Comparison of ENCODE assay signal across 1 cellular context in the genomic region with DNA sequence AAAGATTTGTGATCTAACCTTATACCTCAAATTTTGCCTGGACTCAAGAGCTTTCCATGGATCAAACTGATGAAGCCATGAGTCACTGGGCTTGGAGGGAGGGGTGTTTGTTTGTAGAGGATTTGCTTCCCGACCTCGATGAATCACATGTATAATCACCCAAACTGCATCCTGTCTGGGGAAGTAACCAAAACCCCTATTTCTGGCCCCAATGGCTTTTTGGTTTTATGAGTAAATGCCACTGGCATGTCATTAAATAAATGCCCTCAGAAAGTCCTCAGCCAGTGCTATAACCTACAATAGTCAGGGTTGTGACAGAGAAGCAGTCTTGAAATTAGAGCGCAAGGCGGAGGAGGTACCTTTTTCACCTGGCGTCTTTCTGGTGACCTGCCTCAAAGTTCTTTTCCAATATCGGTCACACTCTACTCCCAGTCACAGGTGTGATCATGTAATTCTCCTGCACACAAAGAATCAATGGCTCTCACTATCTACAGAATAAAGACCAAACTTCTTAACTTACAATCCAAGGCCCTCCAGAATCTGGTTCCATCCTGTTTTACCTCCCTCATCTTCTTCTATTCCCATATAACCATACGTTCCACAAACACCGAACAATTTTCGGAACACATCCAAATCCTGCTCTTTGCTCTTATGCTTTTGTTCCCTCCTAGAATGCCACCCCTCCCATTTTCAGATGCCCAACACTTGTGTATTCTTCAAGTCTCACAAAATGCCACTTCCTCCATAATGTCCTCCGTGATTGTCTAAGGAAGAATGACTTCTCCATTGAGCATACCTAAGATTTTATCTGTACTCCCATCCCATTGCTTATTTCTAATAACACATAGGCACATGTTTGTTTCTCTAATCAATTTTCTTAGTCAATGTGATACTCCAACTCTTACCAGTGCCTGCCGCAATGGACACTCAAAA.
TF ChIP-seq lines count a peak whose summit lies in the region.

No MANE protein-coding gene starts in this region.

TF ChIP-seq in A549, 52 proteins besides CTCF, POLR2A, EP300 and RAD21 (continued from another document):
- TF ChIP-seq, protein P1, sequence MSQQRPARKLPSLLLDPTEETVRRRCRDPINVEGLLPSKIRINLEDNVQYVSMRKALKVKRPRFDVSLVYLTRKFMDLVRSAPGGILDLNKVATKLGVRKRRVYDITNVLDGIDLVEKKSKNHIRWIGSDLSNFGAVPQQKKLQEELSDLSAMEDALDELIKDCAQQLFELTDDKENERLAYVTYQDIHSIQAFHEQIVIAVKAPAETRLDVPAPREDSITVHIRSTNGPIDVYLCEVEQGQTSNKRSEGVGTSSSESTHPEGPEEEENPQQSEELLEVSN (IDR thresholded peaks at IDR 0.05; ENCODE audit: borderline replicate concordance, low read depth): no peak
- TF ChIP-seq, protein P2, sequence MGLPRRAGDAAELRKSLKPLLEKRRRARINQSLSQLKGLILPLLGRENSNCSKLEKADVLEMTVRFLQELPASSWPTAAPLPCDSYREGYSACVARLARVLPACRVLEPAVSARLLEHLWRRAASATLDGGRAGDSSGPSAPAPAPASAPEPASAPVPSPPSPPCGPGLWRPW (IDR thresholded peaks at IDR 0.05): no peak
- no peak for TF ChIP-seq ESRRA (IDR thresholded peaks at IDR 0.05; ENCODE audit: borderline replicate concordance, low read length)
- TF ChIP-seq EHMT2 (IDR thresholded peaks at IDR 0.05; ENCODE audit: low read depth): no peak
- no peak for TF ChIP-seq MAFK (IDR thresholded peaks at IDR 0.05; ENCODE audit: partially characterized antibody)
- TF ChIP-seq NR3C1 (IDR thresholded peaks at IDR 0.05): no peak
- peak in 1 of 2 experiments; percentile 72; a peak in 2 of 4 replicates for TF ChIP-seq CEBPB (IDR thresholded peaks at IDR 0.05)
- no peak for TF ChIP-seq TFCP2L1 (CRISPR knock-in tag; IDR thresholded peaks at IDR 0.05)
- TF ChIP-seq CHD2 (IDR thresholded peaks at IDR 0.05; ENCODE audit: low read length, partially characterized antibody): no peak
- no peak; the same call in 2 of the 3 replicates for TF ChIP-seq SMC3 (IDR thresholded peaks at IDR 0.05)
- TF ChIP-seq KDM1A (IDR thresholded peaks at IDR 0.05; ENCODE audit: low read depth): 0 out of 2 replicates have a peak, but pooled peaks have one; percentile 35
- TF ChIP-seq, protein P3, sequence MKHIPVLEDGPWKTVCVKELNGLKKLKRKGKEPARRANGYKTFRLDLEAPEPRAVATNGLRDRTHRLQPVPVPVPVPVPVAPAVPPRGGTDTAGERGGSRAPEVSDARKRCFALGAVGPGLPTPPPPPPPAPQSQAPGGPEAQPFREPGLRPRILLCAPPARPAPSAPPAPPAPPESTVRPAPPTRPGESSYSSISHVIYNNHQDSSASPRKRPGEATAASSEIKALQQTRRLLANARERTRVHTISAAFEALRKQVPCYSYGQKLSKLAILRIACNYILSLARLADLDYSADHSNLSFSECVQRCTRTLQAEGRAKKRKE (CRISPR knock-in tag; IDR thresholded peaks at IDR 0.05; ENCODE audit: low read depth): no peak
- TF ChIP-seq MYC (IDR thresholded peaks at IDR 0.05; ENCODE audit: borderline replicate concordance, low read length): no peak
- TF ChIP-seq RNF2 (IDR thresholded peaks at IDR 0.05; ENCODE audit: borderline replicate concordance, low read depth): no peak
- no peak for TF ChIP-seq FOXS1 (CRISPR knock-in tag; IDR thresholded peaks at IDR 0.05)
- peak; percentile 91 for TF ChIP-seq ZFP36 (IDR thresholded peaks at IDR 0.05; ENCODE audit: borderline replicate concordance, partially characterized antibody)
- no peak for TF ChIP-seq ZSCAN20 (CRISPR knock-in tag; IDR thresholded peaks at IDR 0.05)
- no peak for TF ChIP-seq RARB (CRISPR knock-in tag; IDR thresholded peaks at IDR 0.05)
- TF ChIP-seq, protein P4, sequence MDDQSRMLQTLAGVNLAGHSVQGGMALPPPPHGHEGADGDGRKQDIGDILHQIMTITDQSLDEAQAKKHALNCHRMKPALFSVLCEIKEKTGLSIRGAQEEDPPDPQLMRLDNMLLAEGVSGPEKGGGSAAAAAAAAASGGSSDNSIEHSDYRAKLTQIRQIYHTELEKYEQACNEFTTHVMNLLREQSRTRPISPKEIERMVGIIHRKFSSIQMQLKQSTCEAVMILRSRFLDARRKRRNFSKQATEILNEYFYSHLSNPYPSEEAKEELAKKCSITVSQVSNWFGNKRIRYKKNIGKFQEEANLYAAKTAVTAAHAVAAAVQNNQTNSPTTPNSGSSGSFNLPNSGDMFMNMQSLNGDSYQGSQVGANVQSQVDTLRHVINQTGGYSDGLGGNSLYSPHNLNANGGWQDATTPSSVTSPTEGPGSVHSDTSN (IDR thresholded peaks at IDR 0.05): 0 out of 2 replicates have a peak, but pooled peaks have one; percentile 20
- TF ChIP-seq HOXA7 (CRISPR knock-in tag; IDR thresholded peaks at IDR 0.05): no peak
- TF ChIP-seq CBX8 (IDR thresholded peaks at IDR 0.05): no peak
- no peak for TF ChIP-seq ZNF302 (CRISPR knock-in tag; IDR thresholded peaks at IDR 0.05)
- no peak for TF ChIP-seq EHF (CRISPR knock-in tag; IDR thresholded peaks at IDR 0.05)
- no peak for TF ChIP-seq RCOR1 (IDR thresholded peaks at IDR 0.05; ENCODE audit: low read depth, low read length)
- TF ChIP-seq NPAS2 (CRISPR knock-in tag; IDR thresholded peaks at IDR 0.05; ENCODE audit: borderline replicate concordance): no peak
- TF ChIP-seq, protein P5, sequence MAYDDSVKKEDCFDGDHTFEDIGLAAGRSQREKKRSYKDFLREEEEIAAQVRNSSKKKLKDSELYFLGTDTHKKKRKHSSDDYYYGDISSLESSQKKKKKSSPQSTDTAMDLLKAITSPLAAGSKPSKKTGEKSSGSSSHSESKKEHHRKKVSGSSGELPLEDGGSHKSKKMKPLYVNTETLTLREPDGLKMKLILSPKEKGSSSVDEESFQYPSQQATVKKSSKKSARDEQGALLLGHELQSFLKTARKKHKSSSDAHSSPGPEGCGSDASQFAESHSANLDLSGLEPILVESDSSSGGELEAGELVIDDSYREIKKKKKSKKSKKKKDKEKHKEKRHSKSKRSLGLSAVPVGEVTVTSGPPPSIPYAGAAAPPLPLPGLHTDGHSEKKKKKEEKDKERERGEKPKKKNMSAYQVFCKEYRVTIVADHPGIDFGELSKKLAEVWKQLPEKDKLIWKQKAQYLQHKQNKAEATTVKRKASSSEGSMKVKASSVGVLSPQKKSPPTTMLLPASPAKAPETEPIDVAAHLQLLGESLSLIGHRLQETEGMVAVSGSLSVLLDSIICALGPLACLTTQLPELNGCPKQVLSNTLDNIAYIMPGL (CRISPR knock-in tag; IDR thresholded peaks at IDR 0.05; ENCODE audit: borderline replicate concordance): no peak
- TF ChIP-seq KDM5A (IDR thresholded peaks at IDR 0.05): no peak
- no peak for TF ChIP-seq CBX2 (IDR thresholded peaks at IDR 0.05; ENCODE audit: borderline replicate concordance, low read depth)
- no peak for TF ChIP-seq HEYL (CRISPR knock-in tag; IDR thresholded peaks at IDR 0.05)
- peak; percentile 86 to 93 for TF ChIP-seq JUN (IDR thresholded peaks at IDR 0.05)
TF ChIP-seq in A549: peak in this region for 10.
